ENCODE assay signal across 2 cellular contexts in the genomic region with DNA sequence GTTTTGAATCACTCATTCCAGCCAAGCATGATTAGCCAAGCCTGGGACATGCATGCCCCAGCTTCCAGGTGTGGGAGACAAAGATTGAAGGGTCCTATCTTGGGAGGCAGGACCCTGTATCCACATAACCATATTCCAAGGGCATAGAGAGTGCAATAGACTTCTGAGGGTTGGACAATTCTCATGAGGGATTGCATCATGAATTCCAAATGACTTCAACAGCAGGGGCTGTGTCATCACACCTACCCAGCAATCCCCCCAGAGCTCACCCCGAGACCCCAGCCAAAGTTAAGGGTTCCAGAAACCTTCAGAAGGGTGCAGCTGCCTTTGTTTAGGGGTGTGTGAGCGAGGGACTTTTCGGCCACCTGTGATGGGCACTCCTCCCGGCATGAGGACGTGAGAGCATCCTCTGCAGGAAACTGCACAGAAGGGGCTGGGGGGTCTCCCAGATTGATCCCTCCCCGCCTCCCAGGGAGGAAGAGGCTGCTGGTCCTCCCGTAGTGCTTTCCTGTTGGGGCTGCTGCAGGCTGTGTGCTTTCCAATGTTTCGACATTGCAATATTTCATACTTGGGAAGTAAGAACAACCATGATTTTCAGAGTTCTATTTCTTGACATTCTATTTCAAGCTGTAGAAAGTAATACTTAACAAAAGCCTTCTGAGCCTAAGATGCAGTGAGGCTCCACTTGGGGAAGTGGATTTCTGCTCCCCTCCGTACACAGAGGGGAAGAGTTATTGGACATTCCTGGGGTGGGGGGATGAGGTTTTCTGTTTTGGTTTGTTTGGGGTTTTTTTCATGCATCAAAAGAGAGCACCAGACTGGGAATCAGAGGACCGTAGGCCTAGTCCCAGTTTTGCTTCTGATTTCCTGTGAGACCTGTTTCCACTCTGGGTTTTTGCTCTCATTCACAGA.
TF ChIP-seq lines count a peak whose summit lies in the region.

No MANE protein-coding gene starts in this region.

TF ChIP-seq in A549, 52 proteins besides CTCF, POLR2A, EP300 and RAD21:
- TF ChIP-seq, protein P1, sequence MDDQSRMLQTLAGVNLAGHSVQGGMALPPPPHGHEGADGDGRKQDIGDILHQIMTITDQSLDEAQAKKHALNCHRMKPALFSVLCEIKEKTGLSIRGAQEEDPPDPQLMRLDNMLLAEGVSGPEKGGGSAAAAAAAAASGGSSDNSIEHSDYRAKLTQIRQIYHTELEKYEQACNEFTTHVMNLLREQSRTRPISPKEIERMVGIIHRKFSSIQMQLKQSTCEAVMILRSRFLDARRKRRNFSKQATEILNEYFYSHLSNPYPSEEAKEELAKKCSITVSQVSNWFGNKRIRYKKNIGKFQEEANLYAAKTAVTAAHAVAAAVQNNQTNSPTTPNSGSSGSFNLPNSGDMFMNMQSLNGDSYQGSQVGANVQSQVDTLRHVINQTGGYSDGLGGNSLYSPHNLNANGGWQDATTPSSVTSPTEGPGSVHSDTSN (IDR thresholded peaks at IDR 0.05): no peak
- no peak for TF ChIP-seq CHD4 (IDR thresholded peaks at IDR 0.05; ENCODE audit: borderline replicate concordance)
- TF ChIP-seq ZSCAN20 (CRISPR knock-in tag; IDR thresholded peaks at IDR 0.05): no peak
- no peak for TF ChIP-seq PHF8 (IDR thresholded peaks at IDR 0.05; ENCODE audit: borderline replicate concordance, low read depth)
- TF ChIP-seq HOXA7 (CRISPR knock-in tag; IDR thresholded peaks at IDR 0.05): no peak
- TF ChIP-seq, protein P2, sequence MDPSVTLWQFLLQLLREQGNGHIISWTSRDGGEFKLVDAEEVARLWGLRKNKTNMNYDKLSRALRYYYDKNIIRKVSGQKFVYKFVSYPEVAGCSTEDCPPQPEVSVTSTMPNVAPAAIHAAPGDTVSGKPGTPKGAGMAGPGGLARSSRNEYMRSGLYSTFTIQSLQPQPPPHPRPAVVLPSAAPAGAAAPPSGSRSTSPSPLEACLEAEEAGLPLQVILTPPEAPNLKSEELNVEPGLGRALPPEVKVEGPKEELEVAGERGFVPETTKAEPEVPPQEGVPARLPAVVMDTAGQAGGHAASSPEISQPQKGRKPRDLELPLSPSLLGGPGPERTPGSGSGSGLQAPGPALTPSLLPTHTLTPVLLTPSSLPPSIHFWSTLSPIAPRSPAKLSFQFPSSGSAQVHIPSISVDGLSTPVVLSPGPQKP (IDR thresholded peaks at IDR 0.05; ENCODE audit: low read depth, low read length): no peak
- no peak for TF ChIP-seq NFE2L2 (conservative IDR thresholded peaks at IDR 0.05; ENCODE audit: low read length)
- TF ChIP-seq, protein P3, sequence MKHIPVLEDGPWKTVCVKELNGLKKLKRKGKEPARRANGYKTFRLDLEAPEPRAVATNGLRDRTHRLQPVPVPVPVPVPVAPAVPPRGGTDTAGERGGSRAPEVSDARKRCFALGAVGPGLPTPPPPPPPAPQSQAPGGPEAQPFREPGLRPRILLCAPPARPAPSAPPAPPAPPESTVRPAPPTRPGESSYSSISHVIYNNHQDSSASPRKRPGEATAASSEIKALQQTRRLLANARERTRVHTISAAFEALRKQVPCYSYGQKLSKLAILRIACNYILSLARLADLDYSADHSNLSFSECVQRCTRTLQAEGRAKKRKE (CRISPR knock-in tag; IDR thresholded peaks at IDR 0.05; ENCODE audit: low read depth): no peak
TF ChIP-seq in A549: peak in this region for 0.

TF ChIP-seq in K562, 482 proteins besides CTCF, POLR2A, EP300 and RAD21 (continues in another document):
- peak; percentile 33; the same call in 1 of the 2 replicates for TF ChIP-seq TEAD4 (IDR thresholded peaks at IDR 0.05; ENCODE audit: low read length)
- no peak for TF ChIP-seq TEAD4 (CRISPR knock-in tag; IDR thresholded peaks at IDR 0.05; ENCODE audit: borderline replicate concordance)
- TF ChIP-seq, protein P4, sequence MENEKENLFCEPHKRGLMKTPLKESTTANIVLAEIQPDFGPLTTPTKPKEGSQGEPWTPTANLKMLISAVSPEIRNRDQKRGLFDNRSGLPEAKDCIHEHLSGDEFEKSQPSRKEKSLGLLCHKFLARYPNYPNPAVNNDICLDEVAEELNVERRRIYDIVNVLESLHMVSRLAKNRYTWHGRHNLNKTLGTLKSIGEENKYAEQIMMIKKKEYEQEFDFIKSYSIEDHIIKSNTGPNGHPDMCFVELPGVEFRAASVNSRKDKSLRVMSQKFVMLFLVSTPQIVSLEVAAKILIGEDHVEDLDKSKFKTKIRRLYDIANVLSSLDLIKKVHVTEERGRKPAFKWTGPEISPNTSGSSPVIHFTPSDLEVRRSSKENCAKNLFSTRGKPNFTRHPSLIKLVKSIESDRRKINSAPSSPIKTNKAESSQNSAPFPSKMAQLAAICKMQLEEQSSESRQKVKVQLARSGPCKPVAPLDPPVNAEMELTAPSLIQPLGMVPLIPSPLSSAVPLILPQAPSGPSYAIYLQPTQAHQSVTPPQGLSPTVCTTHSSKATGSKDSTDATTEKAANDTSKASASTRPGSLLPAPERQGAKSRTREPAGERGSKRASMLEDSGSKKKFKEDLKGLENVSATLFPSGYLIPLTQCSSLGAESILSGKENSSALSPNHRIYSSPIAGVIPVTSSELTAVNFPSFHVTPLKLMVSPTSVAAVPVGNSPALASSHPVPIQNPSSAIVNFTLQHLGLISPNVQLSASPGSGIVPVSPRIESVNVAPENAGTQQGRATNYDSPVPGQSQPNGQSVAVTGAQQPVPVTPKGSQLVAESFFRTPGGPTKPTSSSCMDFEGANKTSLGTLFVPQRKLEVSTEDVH (IDR thresholded peaks at IDR 0.05; ENCODE audit: low read depth, partially characterized antibody): no peak
- no peak for TF ChIP-seq SMAD1 (IDR thresholded peaks at IDR 0.05; ENCODE audit: low read depth, low read length, partially characterized antibody)
- TF ChIP-seq TRIM24 (IDR thresholded peaks at IDR 0.05): peak; percentile 23 to 28; a peak in 1 of 4 replicates
- TF ChIP-seq, protein P5, sequence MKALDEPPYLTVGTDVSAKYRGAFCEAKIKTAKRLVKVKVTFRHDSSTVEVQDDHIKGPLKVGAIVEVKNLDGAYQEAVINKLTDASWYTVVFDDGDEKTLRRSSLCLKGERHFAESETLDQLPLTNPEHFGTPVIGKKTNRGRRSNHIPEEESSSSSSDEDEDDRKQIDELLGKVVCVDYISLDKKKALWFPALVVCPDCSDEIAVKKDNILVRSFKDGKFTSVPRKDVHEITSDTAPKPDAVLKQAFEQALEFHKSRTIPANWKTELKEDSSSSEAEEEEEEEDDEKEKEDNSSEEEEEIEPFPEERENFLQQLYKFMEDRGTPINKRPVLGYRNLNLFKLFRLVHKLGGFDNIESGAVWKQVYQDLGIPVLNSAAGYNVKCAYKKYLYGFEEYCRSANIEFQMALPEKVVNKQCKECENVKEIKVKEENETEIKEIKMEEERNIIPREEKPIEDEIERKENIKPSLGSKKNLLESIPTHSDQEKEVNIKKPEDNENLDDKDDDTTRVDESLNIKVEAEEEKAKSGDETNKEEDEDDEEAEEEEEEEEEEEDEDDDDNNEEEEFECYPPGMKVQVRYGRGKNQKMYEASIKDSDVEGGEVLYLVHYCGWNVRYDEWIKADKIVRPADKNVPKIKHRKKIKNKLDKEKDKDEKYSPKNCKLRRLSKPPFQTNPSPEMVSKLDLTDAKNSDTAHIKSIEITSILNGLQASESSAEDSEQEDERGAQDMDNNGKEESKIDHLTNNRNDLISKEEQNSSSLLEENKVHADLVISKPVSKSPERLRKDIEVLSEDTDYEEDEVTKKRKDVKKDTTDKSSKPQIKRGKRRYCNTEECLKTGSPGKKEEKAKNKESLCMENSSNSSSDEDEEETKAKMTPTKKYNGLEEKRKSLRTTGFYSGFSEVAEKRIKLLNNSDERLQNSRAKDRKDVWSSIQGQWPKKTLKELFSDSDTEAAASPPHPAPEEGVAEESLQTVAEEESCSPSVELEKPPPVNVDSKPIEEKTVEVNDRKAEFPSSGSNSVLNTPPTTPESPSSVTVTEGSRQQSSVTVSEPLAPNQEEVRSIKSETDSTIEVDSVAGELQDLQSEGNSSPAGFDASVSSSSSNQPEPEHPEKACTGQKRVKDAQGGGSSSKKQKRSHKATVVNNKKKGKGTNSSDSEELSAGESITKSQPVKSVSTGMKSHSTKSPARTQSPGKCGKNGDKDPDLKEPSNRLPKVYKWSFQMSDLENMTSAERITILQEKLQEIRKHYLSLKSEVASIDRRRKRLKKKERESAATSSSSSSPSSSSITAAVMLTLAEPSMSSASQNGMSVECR (CRISPR knock-in tag; IDR thresholded peaks at IDR 0.05): no peak
- no peak for TF ChIP-seq SLC30A9 (CRISPR knock-in tag; IDR thresholded peaks at IDR 0.05)
- no peak; the same call in 1 of the 2 replicates for TF ChIP-seq CEBPG (CRISPR knock-in tag; IDR thresholded peaks at IDR 0.05)
- TF ChIP-seq CEBPG (tag; conservative IDR thresholded peaks at IDR 0.05 in 1 of 2, IDR thresholded peaks at IDR 0.05 in 1 of 2): peak; percentile 57 to 82; a peak in 3 of 4 replicates
- TF ChIP-seq KLF10 (CRISPR knock-in tag; IDR thresholded peaks at IDR 0.05): no peak
- TF ChIP-seq HDAC2 (IDR thresholded peaks at IDR 0.05): no peak
- TF ChIP-seq, protein P6, sequence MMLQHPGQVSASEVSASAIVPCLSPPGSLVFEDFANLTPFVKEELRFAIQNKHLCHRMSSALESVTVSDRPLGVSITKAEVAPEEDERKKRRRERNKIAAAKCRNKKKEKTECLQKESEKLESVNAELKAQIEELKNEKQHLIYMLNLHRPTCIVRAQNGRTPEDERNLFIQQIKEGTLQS (IDR thresholded peaks at IDR 0.05): peak; percentile 68; the same call in 1 of the 2 replicates
- TF ChIP-seq, protein P6 (CRISPR knock-in tag; conservative IDR thresholded peaks at IDR 0.05): no peak
- no peak for TF ChIP-seq STAT5B (CRISPR knock-in tag; IDR thresholded peaks at IDR 0.05)
- no peak for TF ChIP-seq KLF6 (CRISPR knock-in tag; IDR thresholded peaks at IDR 0.05; ENCODE audit: borderline replicate concordance)
- no peak for TF ChIP-seq HMGN3 (IDR thresholded peaks at IDR 0.05; ENCODE audit: borderline replicate concordance, extremely low read depth, insufficient read length, low read depth, low read length)
- no peak for TF ChIP-seq FUS (optimal IDR thresholded peaks at IDR 0.05; ENCODE audit: low read depth, low read length)
- TF ChIP-seq DMBX1 (CRISPR knock-in tag; IDR thresholded peaks at IDR 0.05; ENCODE audit: borderline replicate concordance): no peak
- no peak for TF ChIP-seq ZKSCAN3 (CRISPR knock-in tag; IDR thresholded peaks at IDR 0.05)
- TF ChIP-seq MYNN (IDR thresholded peaks at IDR 0.05): no peak
- no peak for TF ChIP-seq MYNN (CRISPR knock-in tag; IDR thresholded peaks at IDR 0.05)
- TF ChIP-seq SMAD4 (CRISPR knock-in tag; conservative IDR thresholded peaks at IDR 0.05): no peak
- TF ChIP-seq MXI1 (IDR thresholded peaks at IDR 0.05; ENCODE audit: low read depth, low read length): no peak
- TF ChIP-seq ARHGAP35 (IDR thresholded peaks at IDR 0.05; ENCODE audit: partially characterized antibody): no peak
- TF ChIP-seq, protein P7, sequence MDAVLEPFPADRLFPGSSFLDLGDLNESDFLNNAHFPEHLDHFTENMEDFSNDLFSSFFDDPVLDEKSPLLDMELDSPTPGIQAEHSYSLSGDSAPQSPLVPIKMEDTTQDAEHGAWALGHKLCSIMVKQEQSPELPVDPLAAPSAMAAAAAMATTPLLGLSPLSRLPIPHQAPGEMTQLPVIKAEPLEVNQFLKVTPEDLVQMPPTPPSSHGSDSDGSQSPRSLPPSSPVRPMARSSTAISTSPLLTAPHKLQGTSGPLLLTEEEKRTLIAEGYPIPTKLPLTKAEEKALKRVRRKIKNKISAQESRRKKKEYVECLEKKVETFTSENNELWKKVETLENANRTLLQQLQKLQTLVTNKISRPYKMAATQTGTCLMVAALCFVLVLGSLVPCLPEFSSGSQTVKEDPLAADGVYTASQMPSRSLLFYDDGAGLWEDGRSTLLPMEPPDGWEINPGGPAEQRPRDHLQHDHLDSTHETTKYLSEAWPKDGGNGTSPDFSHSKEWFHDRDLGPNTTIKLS (IDR thresholded peaks at IDR 0.05; ENCODE audit: borderline replicate concordance, low read depth): no peak
- TF ChIP-seq, protein P8, sequence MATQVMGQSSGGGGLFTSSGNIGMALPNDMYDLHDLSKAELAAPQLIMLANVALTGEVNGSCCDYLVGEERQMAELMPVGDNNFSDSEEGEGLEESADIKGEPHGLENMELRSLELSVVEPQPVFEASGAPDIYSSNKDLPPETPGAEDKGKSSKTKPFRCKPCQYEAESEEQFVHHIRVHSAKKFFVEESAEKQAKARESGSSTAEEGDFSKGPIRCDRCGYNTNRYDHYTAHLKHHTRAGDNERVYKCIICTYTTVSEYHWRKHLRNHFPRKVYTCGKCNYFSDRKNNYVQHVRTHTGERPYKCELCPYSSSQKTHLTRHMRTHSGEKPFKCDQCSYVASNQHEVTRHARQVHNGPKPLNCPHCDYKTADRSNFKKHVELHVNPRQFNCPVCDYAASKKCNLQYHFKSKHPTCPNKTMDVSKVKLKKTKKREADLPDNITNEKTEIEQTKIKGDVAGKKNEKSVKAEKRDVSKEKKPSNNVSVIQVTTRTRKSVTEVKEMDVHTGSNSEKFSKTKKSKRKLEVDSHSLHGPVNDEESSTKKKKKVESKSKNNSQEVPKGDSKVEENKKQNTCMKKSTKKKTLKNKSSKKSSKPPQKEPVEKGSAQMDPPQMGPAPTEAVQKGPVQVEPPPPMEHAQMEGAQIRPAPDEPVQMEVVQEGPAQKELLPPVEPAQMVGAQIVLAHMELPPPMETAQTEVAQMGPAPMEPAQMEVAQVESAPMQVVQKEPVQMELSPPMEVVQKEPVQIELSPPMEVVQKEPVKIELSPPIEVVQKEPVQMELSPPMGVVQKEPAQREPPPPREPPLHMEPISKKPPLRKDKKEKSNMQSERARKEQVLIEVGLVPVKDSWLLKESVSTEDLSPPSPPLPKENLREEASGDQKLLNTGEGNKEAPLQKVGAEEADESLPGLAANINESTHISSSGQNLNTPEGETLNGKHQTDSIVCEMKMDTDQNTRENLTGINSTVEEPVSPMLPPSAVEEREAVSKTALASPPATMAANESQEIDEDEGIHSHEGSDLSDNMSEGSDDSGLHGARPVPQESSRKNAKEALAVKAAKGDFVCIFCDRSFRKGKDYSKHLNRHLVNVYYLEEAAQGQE (CRISPR knock-in tag; IDR thresholded peaks at IDR 0.05; ENCODE audit: low read depth): no peak
- TF ChIP-seq SETDB1 (IDR thresholded peaks at IDR 0.05; ENCODE audit: low read length): no peak
- TF ChIP-seq, protein P9, sequence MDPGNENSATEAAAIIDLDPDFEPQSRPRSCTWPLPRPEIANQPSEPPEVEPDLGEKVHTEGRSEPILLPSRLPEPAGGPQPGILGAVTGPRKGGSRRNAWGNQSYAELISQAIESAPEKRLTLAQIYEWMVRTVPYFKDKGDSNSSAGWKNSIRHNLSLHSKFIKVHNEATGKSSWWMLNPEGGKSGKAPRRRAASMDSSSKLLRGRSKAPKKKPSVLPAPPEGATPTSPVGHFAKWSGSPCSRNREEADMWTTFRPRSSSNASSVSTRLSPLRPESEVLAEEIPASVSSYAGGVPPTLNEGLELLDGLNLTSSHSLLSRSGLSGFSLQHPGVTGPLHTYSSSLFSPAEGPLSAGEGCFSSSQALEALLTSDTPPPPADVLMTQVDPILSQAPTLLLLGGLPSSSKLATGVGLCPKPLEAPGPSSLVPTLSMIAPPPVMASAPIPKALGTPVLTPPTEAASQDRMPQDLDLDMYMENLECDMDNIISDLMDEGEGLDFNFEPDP (CRISPR knock-in tag; IDR thresholded peaks at IDR 0.05): no peak
- no peak for TF ChIP-seq DNMT1 (IDR thresholded peaks at IDR 0.05)
- TF ChIP-seq PHF20 (IDR thresholded peaks at IDR 0.05; ENCODE audit: partially characterized antibody): no peak
- no peak for TF ChIP-seq ZNF778 (CRISPR knock-in tag; IDR thresholded peaks at IDR 0.05)
- no peak for TF ChIP-seq GTF2A2 (tag; IDR thresholded peaks at IDR 0.05)
